In the genomic region with DNA sequence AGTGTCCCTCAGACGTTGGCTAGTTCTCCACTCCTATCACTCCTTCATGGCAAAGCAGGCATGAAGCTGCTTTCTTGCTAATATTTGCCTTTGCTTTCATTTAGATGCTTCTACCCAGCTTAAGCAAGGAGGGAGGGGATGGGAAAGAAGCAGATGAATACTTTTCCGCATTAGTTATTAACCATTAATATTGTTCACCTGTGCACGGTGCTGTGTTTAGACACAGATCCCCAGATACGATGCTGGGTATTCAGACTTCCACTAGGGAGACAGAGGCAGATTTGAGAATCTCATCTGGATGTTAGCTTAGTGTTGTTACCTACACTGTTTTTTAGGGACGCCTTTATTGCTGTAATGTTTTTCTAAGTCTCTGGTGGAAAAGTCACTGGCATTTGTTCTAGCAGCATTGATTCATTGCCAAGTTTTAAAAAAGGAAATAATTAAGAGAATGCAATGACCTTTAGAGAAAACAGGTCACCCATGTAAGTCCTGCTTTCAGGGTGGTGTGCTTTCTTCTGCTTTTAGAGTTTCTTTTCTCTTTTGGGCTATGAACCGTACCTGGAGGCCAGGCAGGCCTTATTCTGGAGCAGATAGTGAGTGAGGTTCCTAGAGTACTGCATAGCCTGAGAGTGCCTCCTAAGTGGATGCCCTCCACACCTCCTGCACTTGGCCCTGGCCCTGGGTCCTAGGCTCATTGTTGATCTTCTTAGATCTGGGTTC, we compare ENCODE assay signal across 20 cellular contexts. TPM values are rescaled to one million over a fixed set of nuclear protein-coding genes. Genes with fewer than 3 reads are reported as not detected.
DNase-seq lines count a peak whose midpoint lies in the region; ATAC-seq and TF ChIP-seq lines count a peak whose summit lies in the region.
"Had no signal": no experiment of that assay in that cellular context is flagged by ENCODE, and none has a peak within 500 bp of the region (broad histone marks: within the 10 kb centered on the region; RNA-seq: fewer than 3 reads in every experiment).

No MANE protein-coding gene starts in this region.

- DNase-seq in adrenal gland (no peak), right atrium auricular region (ENCODE audit: low spot score) (no peak), renal cortical epithelial cell (ENCODE audit: low read depth) (peak; percentile 72), GM20000 (ENCODE audit: low spot score) (no peak), NCI-H1048 (lab: John Stamatoyannopoulos, UW) (no peak)
- no peak for DNase-seq in stimulated activated CD4-positive, alpha-beta T cell treated with anti-CD3 and anti-CD28 coated beads, Interleukin-2, amount 100 ng/mL, for 48 hours
- DNase-seq in activated effector memory CD4-positive, alpha-beta T cell treated with Interleukin-2 at 50 U/mL for 16 hours, result no peak
- DNase-seq: activated CD4-positive, alpha-beta T cell treated with anti-CD3 and anti-CD28 coated beads, Interleukin-2, amount 10 ng/mL, durations not matched to agents 24 days and 14 days; activated CD8-positive, alpha-beta memory T cell treated with anti-CD3 and anti-CD28 coated beads, Interleukin-2, amount 50 U/mL, for 4 hours; activated gamma-delta T cell; DMS53; immature natural killer cell; NCI-H1105 treated with DMSO at 0.1 percent for 48 hours; NCI-H526 treated with DMSO at 0.1 percent for 48 hours; OCI-M1; stimulated activated CD4-positive, alpha-beta T cell treated with anti-CD3 and anti-CD28 coated beads, Interleukin-12 subunit alpha, Interleukin-12 subunit beta, amount 100 ng/mL, for 4 hours; T-helper 1 cell had no signal

- ATAC-seq in GM19043 (IDR thresholded peaks at IDR 0.05; ENCODE audit: low read depth, unreplicated experiment), result peak; percentile 66

- WGBS in adrenal gland, 4 donors, result 66 to 77% (median 71%) methylated on average over 6 of the region's 6 CpGs

- no peak for TF ChIP-seq POLR2A in adrenal gland (IDR thresholded peaks at IDR 0.05)

- peak overlapping the region in 4 of 5 donors; percentile 7 to 72 (median 28) for H3K27ac ChIP-seq in adrenal gland
- peak overlapping the region; percentile 64 to 81 for H3K27ac ChIP-seq in right atrium auricular region
- H3K27ac ChIP-seq: testis had no signal

- H3K27me3 ChIP-seq in adrenal gland (no peaks in the 10 kb centered on the region), right atrium auricular region (no peaks in the 10 kb centered on the region)
- H3K27me3 ChIP-seq: testis had no signal

- H3K36me3 ChIP-seq in adrenal gland (replicated peaks in 1 of 2), result no peaks in the 10 kb centered on the region
- peaks cover 59% of the 10 kb centered on the region for H3K36me3 ChIP-seq in right atrium auricular region

- H3K9me3 ChIP-seq in adrenal gland (replicated peaks in 1 of 3) (no peaks in the 10 kb centered on the region), right atrium auricular region (no peaks in the 10 kb centered on the region)
- H3K9me3 ChIP-seq: testis had no signal

- peaks cover 8 to 18% of the 10 kb centered on the region in 2 donors for H3K4me1 ChIP-seq in adrenal gland (replicated peaks in 1 of 2)
- peaks cover 0 to 43% of the 10 kb centered on the region in 2 donors for H3K4me1 ChIP-seq in right atrium auricular region

- no peak for TF ChIP-seq CTCF in adrenal gland (IDR thresholded peaks at IDR 0.05)
- no peak for TF ChIP-seq CTCF in right atrium auricular region (IDR thresholded peaks at IDR 0.05)
- no peak for TF ChIP-seq CTCF in GM20000 (IDR thresholded peaks at IDR 0.05; ENCODE audit: extremely low read depth, missing control alignments)

- intact Hi-C loops in adrenal gland (cut with DNase I), result no loop called here

- H3K4me3 ChIP-seq in adrenal gland (no peak overlapping the region), right atrium auricular region (peak overlapping the region; percentile 14 to 16)
- H3K4me3 ChIP-seq: testis had no signal

RNA-seq across cellular contexts. Expression of gene MYZAP, which starts 55.5 kb away (rescaled TPM):
- total RNA-seq in adrenal gland (100 to 1,000 TPM in 2 of 8 donors, 10 to 100 TPM in 6; 46.2 to 176 (median 76.5) TPM), right atrium auricular region (100 to 1,000 TPM; 305 to 491 TPM), renal cortical epithelial cell (0.20 and 1.7 TPM in 2 replicates)
- 100 to 1,000 TPM in 1 of 3 donors, 10 to 100 TPM in 2; 21.4 to 125 (median 24.8) TPM for polyA plus RNA-seq in adrenal gland
- total RNA-seq: activated CD4-positive, alpha-beta T cell treated with anti-CD3 and anti-CD28 coated beads, Interleukin-2, amount 10 ng/mL, durations not matched to agents 24 days and 14 days had no signal
- polyA plus RNA-seq: fibroblast of lung had no signal

RNA-seq across cellular contexts. Expression of gene POLR2M, which starts 59.3 kb away (rescaled TPM):
- 100 to 1,000 TPM in 3 of 8 donors, 10 to 100 TPM in 5; 31.6 to 404 (median 95.9) TPM for total RNA-seq in adrenal gland
- 10 to 100 TPM; 21.0 to 33.9 (median 28.3) TPM for polyA plus RNA-seq in adrenal gland
- total RNA-seq in right atrium auricular region, result 10 to 100 TPM; 68.0 to 97.5 TPM
- 35.8 and 125 TPM in 2 replicates for total RNA-seq in renal cortical epithelial cell

Comparison
In these comparisons a context has a peak if more than half of its experiments do, and no peak if none do; other contexts are left out.
1. H3K4me3 ChIP-seq: peak in right atrium auricular region (2 of 2); none in adrenal gland (0 of 4).
2. RNA of gene MYZAP, which starts 55.5 kb away (total RNA-seq): 305 to 491 TPM in right atrium auricular region and 46.2 to 176 TPM in adrenal gland; 0.20 to 1.7 TPM in renal cortical epithelial cell; every median in the first group is over 10 times any median in the second.